23 cellular contexts compared by ENCODE assay signal in the genomic region with DNA sequence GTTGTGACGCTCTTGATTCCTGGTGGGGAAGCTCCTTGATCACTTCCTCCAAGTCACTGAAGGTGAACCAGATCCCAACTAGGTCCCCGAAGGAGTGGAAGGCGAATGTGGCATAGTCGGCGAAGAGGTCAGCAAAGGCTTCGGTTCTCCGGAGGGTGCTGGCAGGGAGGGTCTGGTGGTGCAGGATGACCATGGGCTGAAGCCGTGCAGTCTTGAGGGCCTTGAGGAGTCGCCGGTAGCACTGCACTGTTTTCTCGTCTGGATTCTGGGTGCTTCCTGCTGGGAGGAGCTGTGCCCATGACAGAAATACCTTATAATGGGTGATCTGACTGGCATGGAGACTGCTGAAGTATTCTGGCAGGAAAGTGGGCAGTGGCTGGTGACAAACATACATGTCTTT. TPM values are rescaled to one million over a fixed set of nuclear protein-coding genes. Genes with fewer than 3 reads are reported as not detected.
DNase-seq lines count a peak whose midpoint lies in the region; ATAC-seq and TF ChIP-seq lines count a peak whose summit lies in the region.
"Had no signal": no experiment of that assay in that cellular context is flagged by ENCODE, and none has a peak within 500 bp of the region (broad histone marks: within the 10 kb centered on the region; RNA-seq: fewer than 3 reads in every experiment).

No MANE protein-coding gene starts in this region.

- CTCF ChIA-PET in activated CD8-positive, alpha-beta T cell treated with anti-CD3 and anti-CD28 coated beads, Interleukin-2, amount 10 ng/mL, durations not matched to agents 7 days and 5 days (lab: Charles Lee) = interaction anchor here (1.0 kb wide), 1 partner anchor 10 kb away, joined by 3 read pairs; no protein-coding TSS in a partner anchor
- CTCF ChIA-PET in activated CD8-positive, alpha-beta T cell treated with anti-CD3 and anti-CD28 coated beads for 36 hours (lab: Charles Lee) = no interaction called here
- CTCF ChIA-PET in WTC11 (lab: Charles Lee) = interaction anchor here (1.2 kb wide), 1 partner anchor 39 kb away, joined by 3 read pairs; no protein-coding TSS in a partner anchor

- no peaks in the 10 kb centered on the region for H3K27me3 ChIP-seq in right atrium auricular region

- no peaks in the 10 kb centered on the region for H3K36me3 ChIP-seq in right atrium auricular region

- no peak for TF ChIP-seq CTCF in activated CD8-positive, alpha-beta T cell treated with anti-CD3 and anti-CD28 coated beads for 36 hours (IDR thresholded peaks at IDR 0.05)
- TF ChIP-seq CTCF in right atrium auricular region (IDR thresholded peaks at IDR 0.05) (no peak), WTC11 (IDR thresholded peaks at IDR 0.05) (no peak)

- H3K9me3 Mint-ChIP-seq in activated CD8-positive, alpha-beta T cell treated with anti-CD3 and anti-CD28 coated beads, Interleukin-2, amount 10 ng/mL, durations not matched to agents 7 days and 5 days (ENCODE audit: insufficient read depth) = no peaks in the 10 kb centered on the region
- H3K9me3 Mint-ChIP-seq in activated CD8-positive, alpha-beta T cell treated with anti-CD3 and anti-CD28 coated beads for 36 hours = no peaks in the 10 kb centered on the region
- peaks cover 4% of the 10 kb centered on the region for H3K9me3 Mint-ChIP-seq in WTC11
- H3K9me3 Mint-ChIP-seq in stimulated activated naive B cell treated with anti-CD40 and anti-IgM and Interleukin-4, amounts not matched to agents 10 μg/mL and 1 μg/mL and 100 μg/mL, for 72 hours = no peaks in the 10 kb centered on the region

- DNase-seq in activated CD8-positive, alpha-beta T cell treated with anti-CD3 and anti-CD28 coated beads, Interleukin-2, amount 10 ng/mL, durations not matched to agents 7 days and 5 days = peak; percentile 19
- DNase-seq in activated CD8-positive, alpha-beta T cell treated with anti-CD3 and anti-CD28 coated beads for 36 hours = no peak
- DNase-seq in right atrium auricular region (ENCODE audit: low spot score) (peak; percentile 38), left cardiac atrium (no peak), WTC11 (ENCODE audit: low spot score) (no peak), foreskin melanocyte (no peak)
- DNase-seq in stimulated activated naive B cell treated with anti-CD40 and anti-IgM and Interleukin-4, amounts not matched to agents 10 μg/mL and 1 μg/mL and 100 μg/mL, for 72 hours = no peak
- DNase-seq in activated CD4-positive, alpha-beta T cell treated with anti-CD3 and anti-CD28 coated beads, Interleukin-2, amount 50 U/mL, for 4 hours = no peak
- DNase-seq: DMS153, IMR-90, KG1, MM.1S, NCI-H1417, NCI-H1694 treated with DMSO at 0.1 percent for 48 hours, NCI-H2081, NCI-H226, NCI-H510A, NCI-H69, Right ventricle myocardium superior, RPMI8226 had no signal

- H3K4me1 Mint-ChIP-seq in activated CD8-positive, alpha-beta T cell treated with anti-CD3 and anti-CD28 coated beads, Interleukin-2, amount 10 ng/mL, durations not matched to agents 7 days and 5 days (ENCODE audit: low read depth) = peaks cover 42% of the 10 kb centered on the region
- H3K4me1 Mint-ChIP-seq in activated CD8-positive, alpha-beta T cell treated with anti-CD3 and anti-CD28 coated beads for 36 hours (ENCODE audit: low read depth) = peaks cover 27% of the 10 kb centered on the region
- no peaks in the 10 kb centered on the region for H3K4me1 Mint-ChIP-seq in WTC11
- H3K4me1 Mint-ChIP-seq in stimulated activated naive B cell treated with anti-CD40 and anti-IgM and Interleukin-4, amounts not matched to agents 10 μg/mL and 1 μg/mL and 100 μg/mL, for 72 hours = peaks cover 0 to 1% of the 10 kb centered on the region in 2 donors
- H3K4me1 Mint-ChIP-seq: B cell had no signal

- H3K27ac Mint-ChIP-seq in activated CD8-positive, alpha-beta T cell treated with anti-CD3 and anti-CD28 coated beads, Interleukin-2, amount 10 ng/mL, durations not matched to agents 7 days and 5 days = peak overlapping the region; percentile 28
- no peak overlapping the region for H3K27ac Mint-ChIP-seq in activated CD8-positive, alpha-beta T cell treated with anti-CD3 and anti-CD28 coated beads for 36 hours
- peak overlapping the region; percentile 41; the same call in 1 of the 2 replicates for H3K27ac Mint-ChIP-seq in WTC11
- peak overlapping the region; percentile 59 for H3K27ac Mint-ChIP-seq in stimulated activated naive B cell treated with anti-CD40 and anti-IgM and Interleukin-4, amounts not matched to agents 10 μg/mL and 1 μg/mL and 100 μg/mL, for 72 hours
- H3K27ac Mint-ChIP-seq: B cell had no signal

- no peak overlapping the region for H3K4me3 ChIP-seq in right atrium auricular region

- POLR2A ChIA-PET in activated CD8-positive, alpha-beta T cell treated with anti-CD3 and anti-CD28 coated beads, Interleukin-2, amount 10 ng/mL, durations not matched to agents 7 days and 5 days (lab: Charles Lee) = no interaction called here
- POLR2A ChIA-PET in activated CD8-positive, alpha-beta T cell treated with anti-CD3 and anti-CD28 coated beads for 36 hours (lab: Charles Lee) = interaction anchor here (0.7 to 1.8 kb wide), 4 partner anchors 38 to 94 kb away, joined by 3 to 10 read pairs (median 3); partner anchors contain the start of gene MCM6
- POLR2A ChIA-PET in WTC11 (lab: Charles Lee) = no interaction called here

- intact Hi-C loops in activated CD8-positive, alpha-beta T cell treated with anti-CD3 and anti-CD28 coated beads for 36 hours (cut with micrococcal nuclease) = no loop called here
- intact Hi-C loops in left cardiac atrium (cut with DNase I) = no loop called here

- no peaks in the 10 kb centered on the region for H3K27me3 Mint-ChIP-seq in activated CD8-positive, alpha-beta T cell treated with anti-CD3 and anti-CD28 coated beads, Interleukin-2, amount 10 ng/mL, durations not matched to agents 7 days and 5 days (ENCODE audit: low read depth)
- no peaks in the 10 kb centered on the region for H3K27me3 Mint-ChIP-seq in activated CD8-positive, alpha-beta T cell treated with anti-CD3 and anti-CD28 coated beads for 36 hours
- no peaks in the 10 kb centered on the region; the same call in 1 of the 2 replicates for H3K27me3 Mint-ChIP-seq in WTC11 (ENCODE audit: low read depth)
- H3K27me3 Mint-ChIP-seq in stimulated activated naive B cell treated with anti-CD40 and anti-IgM and Interleukin-4, amounts not matched to agents 10 μg/mL and 1 μg/mL and 100 μg/mL, for 72 hours = no peaks in the 10 kb centered on the region
- H3K27me3 Mint-ChIP-seq: B cell had no signal

- peaks cover 35% of the 10 kb centered on the region for H3K36me3 Mint-ChIP-seq in activated CD8-positive, alpha-beta T cell treated with anti-CD3 and anti-CD28 coated beads, Interleukin-2, amount 10 ng/mL, durations not matched to agents 7 days and 5 days (ENCODE audit: low read depth)
- H3K36me3 Mint-ChIP-seq in activated CD8-positive, alpha-beta T cell treated with anti-CD3 and anti-CD28 coated beads for 36 hours (ENCODE audit: low read depth) = peaks cover 18% of the 10 kb centered on the region
- peaks cover 8% of the 10 kb centered on the region for H3K36me3 Mint-ChIP-seq in WTC11
- peaks cover 5 to 25% of the 10 kb centered on the region in 2 donors for H3K36me3 Mint-ChIP-seq in stimulated activated naive B cell treated with anti-CD40 and anti-IgM and Interleukin-4, amounts not matched to agents 10 μg/mL and 1 μg/mL and 100 μg/mL, for 72 hours

- ATAC-seq in activated CD8-positive, alpha-beta T cell treated with anti-CD3 and anti-CD28 coated beads, Interleukin-2, amount 10 ng/mL, durations not matched to agents 7 days and 5 days = no peak
- ATAC-seq in activated CD8-positive, alpha-beta T cell treated with anti-CD3 and anti-CD28 coated beads for 36 hours = no peak
- no peak for ATAC-seq in left cardiac atrium
- ATAC-seq in WTC11 = no peak; the same call in 1 of the 2 replicates
- no peak for ATAC-seq in stimulated activated naive B cell treated with anti-CD40 and anti-IgM and Interleukin-4, amounts not matched to agents 10 μg/mL and 1 μg/mL and 100 μg/mL, for 72 hours (replicated peaks)
- ATAC-seq: HCT116 had no signal

- H3K27ac ChIP-seq in right atrium auricular region = no peak overlapping the region
- H3K27ac ChIP-seq: 22Rv1 had no signal

- H3K9me3 ChIP-seq in right atrium auricular region = no peaks in the 10 kb centered on the region

- peaks cover 0 to 15% of the 10 kb centered on the region in 2 donors for H3K4me1 ChIP-seq in right atrium auricular region

- no peak overlapping the region for H3K4me3 Mint-ChIP-seq in activated CD8-positive, alpha-beta T cell treated with anti-CD3 and anti-CD28 coated beads, Interleukin-2, amount 10 ng/mL, durations not matched to agents 7 days and 5 days
- no peak overlapping the region for H3K4me3 Mint-ChIP-seq in activated CD8-positive, alpha-beta T cell treated with anti-CD3 and anti-CD28 coated beads for 36 hours
- no peak overlapping the region for H3K4me3 Mint-ChIP-seq in WTC11
- H3K4me3 Mint-ChIP-seq in stimulated activated naive B cell treated with anti-CD40 and anti-IgM and Interleukin-4, amounts not matched to agents 10 μg/mL and 1 μg/mL and 100 μg/mL, for 72 hours = no peak overlapping the region
- H3K4me3 Mint-ChIP-seq: B cell had no signal

RNA-seq across cellular contexts. Expression of gene LCT, which starts 0.4 kb away (rescaled TPM):
- total RNA-seq in activated CD8-positive, alpha-beta T cell treated with anti-CD3 and anti-CD28 coated beads, Interleukin-2, amount 10 ng/mL, durations not matched to agents 7 days and 5 days = under 1 TPM; 0.18 to 0.34 TPM
- total RNA-seq in activated CD8-positive, alpha-beta T cell treated with anti-CD3 and anti-CD28 coated beads for 36 hours = under 1 TPM; 0.11 to 0.29 TPM
- total RNA-seq in right atrium auricular region (not detected), left cardiac atrium (not detected), WTC11 (2021) (0.02 TPM in 1 of 3 replicates, not detected in the others)
- total RNA-seq: Right ventricle myocardium superior had no signal

RNA-seq across cellular contexts. Expression of gene MCM6, which starts 39.6 kb away (rescaled TPM):
- total RNA-seq in activated CD8-positive, alpha-beta T cell treated with anti-CD3 and anti-CD28 coated beads, Interleukin-2, amount 10 ng/mL, durations not matched to agents 7 days and 5 days = 100 to 1,000 TPM; 144 to 145 TPM
- total RNA-seq in activated CD8-positive, alpha-beta T cell treated with anti-CD3 and anti-CD28 coated beads for 36 hours = 100 to 1,000 TPM; 229 to 234 TPM
- total RNA-seq in right atrium auricular region = 1 to 10 TPM; 3.2 to 4.4 TPM
- 1 to 10 TPM; 7.7 to 9.2 TPM for total RNA-seq in left cardiac atrium
- 87.0 to 107 TPM (median 88.1 TPM) in 3 replicates for total RNA-seq in WTC11 (2021)

Comparison
In these comparisons a context has a peak if more than half of its experiments do, and no peak if none do; other contexts are left out.
1. DNase-seq: peak in activated CD8-positive, alpha-beta T cell treated with anti-CD3 and anti-CD28 coated beads, Interleukin-2, amount 10 ng/mL, durations not matched to agents 7 days and 5 days (single experiment) and right atrium auricular region (single experiment); none in activated CD8-positive, alpha-beta T cell treated with anti-CD3 and anti-CD28 coated beads for 36 hours (single experiment), left cardiac atrium (single experiment), WTC11 (single experiment), stimulated activated naive B cell treated with anti-CD40 and anti-IgM and Interleukin-4, amounts not matched to agents 10 μg/mL and 1 μg/mL and 100 μg/mL, for 72 hours (single experiment), foreskin melanocyte (single experiment) and activated CD4-positive, alpha-beta T cell treated with anti-CD3 and anti-CD28 coated beads, Interleukin-2, amount 50 U/mL, for 4 hours (0 of 2).